9 cellular contexts compared by ENCODE assay signal in genomic region chr6:3457710-3458605, GRCh38. TPM values are rescaled to one million over a fixed set of nuclear protein-coding genes. Genes with fewer than 3 reads are reported as not detected.
A peak's percentile ranks its signal among the peaks of the same experiment; 100 is the strongest.
DNase-seq lines count a peak whose midpoint lies in the region; ATAC-seq, FAIRE-seq and TF ChIP-seq lines count a peak whose summit lies in the region.
"Had no signal": no experiment of that assay in that cellular context is flagged by ENCODE, and none has a peak within 500 bp of the region (broad histone marks: within the 10 kb centered on the region; RNA-seq: fewer than 3 reads in every experiment).

No MANE protein-coding gene starts in this region.

- in situ Hi-C loops in GM12878 (cut with MboI): no loop called here

- no peaks in the 10 kb centered on the region for H3K36me3 ChIP-seq in HEK293 (ENCODE audit: control insufficient read depth in 2 of 2, insufficient read depth in 1 of 2, low read length in 2 of 2)
- no peaks in the 10 kb centered on the region for H3K36me3 ChIP-seq in GM12878 (ENCODE audit: control insufficient read depth in 2 of 2, insufficient read depth in 2 of 2, low read length in 1 of 2)

- FAIRE-seq in GM12878 (lab: Jason Lieb, UNC): no peak
- FAIRE-seq: TTC549 had no signal

- intact Hi-C loops in GM12878 (cut with micrococcal nuclease; ENCODE audit: unreplicated experiment) (loop anchor here (2.0 to 5.0 kb wide), 2 partner anchors 47 to 274 kb away; no protein-coding TSS in a partner anchor), sciatic nerve (cut with DNase I) (loop anchor here (10.0 kb wide), 1 partner anchor 173 kb away; no protein-coding TSS in a partner anchor)

- TF ChIP-seq CTCF in HEK293 (tag by site-specific recombination; IDR thresholded peaks at IDR 0.05): no peak
- TF ChIP-seq CTCF in GM12878 (IDR thresholded peaks at IDR 0.05 in 2 of 3, conservative IDR thresholded peaks at IDR 0.05 in 1 of 3; ENCODE audit: control insufficient read depth in 2 of 3, extremely low read depth in 1 of 3, insufficient read depth in 1 of 3, low read depth in 3 of 3, low read length in 3 of 3): no peak

- BruUV-seq in GM12878 (replicated peaks; lab: Mats Ljungman, UMichigan): no TSS peak

- POLR2A ChIA-PET in HEK293 (lab: Yijun Ruan, JAX) (interaction anchor here (0.6 to 0.9 kb wide), 3 partner anchors 61 to 593 kb away, joined by 3 to 4 read pairs (median 4); no protein-coding TSS in a partner anchor), GM12878 (lab: Charles Lee) (interaction anchor here (0.6 kb wide), 1 partner anchor 119 kb away, joined by 3 read pairs; no protein-coding TSS in a partner anchor)

- TF ChIP-seq POLR2A in GM12878 (IDR thresholded peaks at IDR 0.05; ENCODE audit: low read depth, low read length): no peak

- TF ChIP-seq EP300 in GM12878 (IDR thresholded peaks at IDR 0.05; ENCODE audit: borderline replicate concordance in 1 of 2, control insufficient read depth in 1 of 2, low read depth in 2 of 2, low read length in 2 of 2): no peak

- no peak; the same call in 2 of the 3 replicates for ATAC-seq in GM12878
- ATAC-seq in sciatic nerve: peak; percentile 31
- no peak for ATAC-seq in HG02938 (IDR thresholded peaks at IDR 0.05; ENCODE audit: unreplicated experiment)
- no peak for ATAC-seq in HG02885 (IDR thresholded peaks at IDR 0.05; ENCODE audit: poor library complexity, unreplicated experiment)

- TF ChIP-seq RAD21 in GM12878 (IDR thresholded peaks at IDR 0.05; ENCODE audit: insufficient read depth, low read depth, low read length): no peak

- H3K9me3 ChIP-seq in HEK293 (ENCODE audit: control insufficient read depth, insufficient read depth, low read depth, low read length) (no peaks in the 10 kb centered on the region), GM12878 (replicated peaks; ENCODE audit: control insufficient read depth, insufficient read depth, low read length) (no peaks in the 10 kb centered on the region), iPS-18c (ENCODE audit: control insufficient read depth, insufficient read depth, low read length) (no peaks in the 10 kb centered on the region)

- DNase-seq in NCI-H748 treated with DMSO at 0.1 percent for 48 hours (lab: John Stamatoyannopoulos, UW) (peak; percentile 95), GM12878 (ENCODE audit: low read depth, low spot score) (no peak), sciatic nerve (ENCODE audit: low spot score) (no peak), GDM1 (lab: John Stamatoyannopoulos, UW) (no peak)

- H3K4me2 ChIP-seq in GM12878 (ENCODE audit: control insufficient read depth, insufficient read depth): no peak overlapping the region

- peaks cover 6% of the 10 kb centered on the region; the same call in 1 of the 2 replicates for H3K4me1 ChIP-seq in HEK293 (ENCODE audit: control insufficient read depth, insufficient read depth, low read length)
- H3K4me1 ChIP-seq in GM12878 (ENCODE audit: control insufficient read depth, insufficient read depth, low read length): no peaks in the 10 kb centered on the region

- no peak overlapping the region for H3K9ac ChIP-seq in GM12878 (ENCODE audit: control insufficient read depth, insufficient read depth, low read length)

- peaks cover 7 to 14% of the 10 kb centered on the region in 2 experiments; a peak in 3 of 4 replicates for H3K27me3 ChIP-seq in GM12878 (replicated peaks in 1 of 2; ENCODE audit: control insufficient read depth in 2 of 2, insufficient read depth in 2 of 2, low read length in 1 of 2)

- no peak overlapping the region for H2AFZ ChIP-seq in GM12878 (ENCODE audit: control insufficient read depth, low read depth, low read length)

- RAD21 ChIA-PET in GM12878 (lab: Charles Lee; ENCODE audit: unreplicated experiment): interaction anchor here (0.6 to 1.2 kb wide), 4 partner anchors 26 to 274 kb away, joined by 3 to 5 read pairs (median 3); no protein-coding TSS in a partner anchor

- CTCF ChIA-PET in HEK293 (lab: Yijun Ruan, JAX) (interaction anchor here (0.5 to 1.8 kb wide), 19 partner anchors 9 to 338 kb away, joined by 3 to 11 read pairs (median 3); no protein-coding TSS in a partner anchor), GM12878 (lab: Yijun Ruan, JAX) (interaction anchor here (0.7 to 2.5 kb wide), 8 partner anchors 14 to 178 kb away, joined by 3 to 9 read pairs (median 4); no protein-coding TSS in a partner anchor)

- H4K20me1 ChIP-seq in GM12878 (ENCODE audit: control insufficient read depth, insufficient read depth): no peaks in the 10 kb centered on the region

- H3K27ac ChIP-seq in HEK293 (ENCODE audit: extremely low read depth, low read depth, low read length): peak overlapping the region; percentile 95
- no peak overlapping the region for H3K27ac ChIP-seq in GM12878 (ENCODE audit: control insufficient read depth, insufficient read depth)

- H3K4me3 ChIP-seq in HEK293 (ENCODE audit: low read depth, low read length) (peak overlapping the region; percentile 86), GM12878 (no peak overlapping the region), iPS-18c (ENCODE audit: insufficient read depth, low read depth, low read length) (peak overlapping the region; percentile 68)

- SMC1A ChIA-PET in GM12878 (lab: Charles Lee; ENCODE audit: uncharacterized antibody, unreplicated experiment): interaction anchor here (0.7 to 1.2 kb wide), 5 partner anchors 14 to 89 kb away, joined by 3 to 4 read pairs (median 3); no protein-coding TSS in a partner anchor

- no peaks in the 10 kb centered on the region for H3K79me2 ChIP-seq in GM12878 (ENCODE audit: control insufficient read depth, insufficient read depth, low read length)

- WGBS in GM12878 (ENCODE audit: insufficient coverage, insufficient replicate concordance, low lambda C conversion rate, missing lambda C conversion rate): 33% methylated on average over 29 of the region's 29 CpGs

TF ChIP-seq in HEK293, 187 proteins besides CTCF, POLR2A, EP300 and RAD21 (continues in another document):
- TF ChIP-seq, protein P1, sequence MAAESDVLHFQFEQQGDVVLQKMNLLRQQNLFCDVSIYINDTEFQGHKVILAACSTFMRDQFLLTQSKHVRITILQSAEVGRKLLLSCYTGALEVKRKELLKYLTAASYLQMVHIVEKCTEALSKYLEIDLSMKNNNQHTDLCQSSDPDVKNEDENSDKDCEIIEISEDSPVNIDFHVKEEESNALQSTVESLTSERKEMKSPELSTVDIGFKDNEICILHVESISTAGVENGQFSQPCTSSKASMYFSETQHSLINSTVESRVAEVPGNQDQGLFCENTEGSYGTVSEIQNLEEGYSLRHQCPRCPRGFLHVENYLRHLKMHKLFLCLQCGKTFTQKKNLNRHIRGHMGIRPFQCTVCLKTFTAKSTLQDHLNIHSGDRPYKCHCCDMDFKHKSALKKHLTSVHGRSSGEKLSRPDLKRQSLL (tag by site-specific recombination; IDR thresholded peaks at IDR 0.05): peak; percentile 96

TF ChIP-seq in GM12878, 131 proteins besides CTCF, POLR2A, EP300 and RAD21:
- peak; percentile 36 for TF ChIP-seq SUZ12 (IDR thresholded peaks at IDR 0.05; ENCODE audit: unreplicated experiment)
- TF ChIP-seq TCF3 (IDR thresholded peaks at IDR 0.05; ENCODE audit: borderline replicate concordance, insufficient read depth, low read depth, low read length): no peak
- TF ChIP-seq EZH2 (IDR thresholded peaks at IDR 0.05; ENCODE audit: borderline replicate concordance, control insufficient read depth, low read depth, low read length): 0 out of 2 replicates have a peak, but pooled peaks have one; percentile 20

RNA-seq across cellular contexts. Expression of gene SLC22A23, which starts 1.1 kb away (rescaled TPM):
- 117 and 146 TPM in 2 replicates for total RNA-seq in GM12878 (2013; cell fraction: nucleolus; rRNA removed)
- total RNA-seq in GM12878 (2014; rRNA removed) (1.7 and 1.9 TPM in 2 replicates), GM12878 (2014; rRNA removed; fragmentation: Illumina TruSeq; extraction: Trizol) (0.67 and 0.88 TPM in 2 replicates), GM12878 (2021) (2.4 and 3.0 TPM in 2 replicates), sciatic nerve (10.3 TPM)
- polyA plus RNA-seq in GM12878 (2011; ENCODE audit: low read depth): 0.80 TPM
- polyA plus RNA-seq in GM12878 (2011; rRNA removed) (0.14 and 0.42 TPM in 2 replicates), GM12878 (2014; fragmentation: Illumina TruSeq; extraction: Trizol) (0.33 and 0.94 TPM in 2 replicates), GM12878 (2014; fragmentation: Nextera tagmentation; extraction: Ambion mirVana) (under 1 TPM; 0.20 to 0.24 TPM), GM12878 (2014; rRNA removed) (1.1 and 1.4 TPM in 2 replicates), GM12878 (2016; fragmentation: Nextera tagmentation; extraction: Ambion mirVana) (under 1 TPM; 0.55 to 0.81 TPM)
- polyA plus RNA-seq in GM12878 (2011; cell fraction: cytosol; rRNA removed): 0.52 and 0.57 TPM in 2 replicates
- polyA plus RNA-seq in GM12878 (2011; cell fraction: nucleus; rRNA removed): 1.6 and 1.9 TPM in 2 replicates
- 1.1 and 1.5 TPM in 2 replicates for polyA plus RNA-seq in GM12878 (2012)
- 1.0 and 1.3 TPM in 2 replicates for polyA minus RNA-seq in GM12878 (2011; rRNA and poly(A)+ RNA removed)
- polyA minus RNA-seq in GM12878 (2011; cell fraction: cytosol; rRNA and poly(A)+ RNA removed): not detected in 2 replicates
- 2.2 and 2.7 TPM in 2 replicates for polyA minus RNA-seq in GM12878 (2011; cell fraction: nucleus; rRNA and poly(A)+ RNA removed)
